ENCODE assay signal across 29 cellular contexts in genomic region chr1:41338820-41339219, GRCh38. TPM values are rescaled to one million over a fixed set of nuclear protein-coding genes. Genes with fewer than 3 reads are reported as not detected.
"Had no signal": no experiment of that assay in that cellular context is flagged by ENCODE, and none has a peak within 500 bp of the region (broad histone marks: within the 10 kb centered on the region; RNA-seq: fewer than 3 reads in every experiment).

No MANE protein-coding gene starts in this region.

- H3K36me3 Mint-ChIP-seq: stimulated activated memory B cell treated with anti-CD40 and anti-IgM and Interleukin-4, amounts not matched to agents 10 μg/mL and 1 μg/mL and 100 μg/mL, for 72 hours; type B pancreatic cell had no signal

- H3K4me3 ChIP-seq: gastrocnemius medialis, lower lobe of right lung, ovary, psoas muscle, skin epidermis, spleen, testis, tibial artery had no signal

- H3K27ac ChIP-seq: epithelial cell of prostate, gastrocnemius medialis, lower lobe of right lung, ovary, psoas muscle, skin epidermis, spleen, testis, tibial artery had no signal

- DNase-seq: effector CD8-positive, alpha-beta T cell; endodermal cell; foreskin fibroblast; gastrocnemius medialis; head of caudate nucleus; left ventricle myocardium superior; lower lobe of right lung; naive thymus-derived CD8-positive, alpha-beta T cell; nephron progenitor cell; occipital lobe; ovary; posterior cingulate gyrus; psoas muscle; right cardiac atrium; spleen; stimulated activated CD4-positive, alpha-beta T cell treated with anti-CD3 and anti-CD28 coated beads, Interleukin-4, amount 100 ng/mL, for 4 hours; stimulated activated naive CD8-positive, alpha-beta T cell treated with anti-CD3 and anti-CD28 coated beads, Interleukin-15, Interleukin-2, amounts not matched to agents 100 U/mL and 50 U/mL, for 24 hours; substantia nigra; testis; tibial artery had no signal

- H3K36me3 ChIP-seq: gastrocnemius medialis, lower lobe of right lung, ovary, spleen, tibial artery had no signal

- H3K4me3 Mint-ChIP-seq: dendritic cell treated with granulocyte-macrophage colony-stimulating factor and Interleukin-4, amounts not matched to agents 40 ng/mL and 50 ng/mL, for 4 days; endodermal cell; naive thymus-derived CD8-positive, alpha-beta T cell; nephron progenitor cell; stimulated activated memory B cell treated with anti-CD40 and anti-IgM and Interleukin-4, amounts not matched to agents 10 μg/mL and 1 μg/mL and 100 μg/mL, for 72 hours; type B pancreatic cell had no signal

- ATAC-seq: esophagus mucosa; gastrocnemius medialis; left ventricle myocardium superior; lower lobe of right lung; naive thymus-derived CD8-positive, alpha-beta T cell; psoas muscle; right cardiac atrium; stimulated activated memory B cell treated with anti-CD40 and anti-IgM and Interleukin-4, amounts not matched to agents 10 μg/mL and 1 μg/mL and 100 μg/mL, for 72 hours; stimulated activated naive CD8-positive, alpha-beta T cell treated with anti-CD3 and anti-CD28 coated beads, Interleukin-15, Interleukin-2, amounts not matched to agents 100 U/mL and 50 U/mL, for 24 hours had no signal

- H3K27ac Mint-ChIP-seq: dendritic cell treated with granulocyte-macrophage colony-stimulating factor and Interleukin-4, amounts not matched to agents 40 ng/mL and 50 ng/mL, for 4 days; endodermal cell; naive thymus-derived CD8-positive, alpha-beta T cell; nephron progenitor cell; stimulated activated memory B cell treated with anti-CD40 and anti-IgM and Interleukin-4, amounts not matched to agents 10 μg/mL and 1 μg/mL and 100 μg/mL, for 72 hours; type B pancreatic cell had no signal

- H3K27me3 ChIP-seq: gastrocnemius medialis, ovary, testis had no signal

- H3K4me1 ChIP-seq: lower lobe of right lung, spleen, testis, tibial artery had no signal

- H3K9me3 ChIP-seq: lower lobe of right lung, ovary, psoas muscle, testis had no signal

- H3K4me1 Mint-ChIP-seq: stimulated activated memory B cell treated with anti-CD40 and anti-IgM and Interleukin-4, amounts not matched to agents 10 μg/mL and 1 μg/mL and 100 μg/mL, for 72 hours had no signal

- FAIRE-seq: keratinocyte had no signal

RNA-seq across cellular contexts. Expression of gene FOXO6, which starts 22.4 kb away (rescaled TPM):
- total RNA-seq: esophagus mucosa, glomerular endothelial cell, mesenteric fat pad had no signal
- polyA plus RNA-seq: keratinocyte; naive thymus-derived CD8-positive, alpha-beta T cell had no signal
